Comparison of ENCODE assay signal across 9 cellular contexts in the genomic region with DNA sequence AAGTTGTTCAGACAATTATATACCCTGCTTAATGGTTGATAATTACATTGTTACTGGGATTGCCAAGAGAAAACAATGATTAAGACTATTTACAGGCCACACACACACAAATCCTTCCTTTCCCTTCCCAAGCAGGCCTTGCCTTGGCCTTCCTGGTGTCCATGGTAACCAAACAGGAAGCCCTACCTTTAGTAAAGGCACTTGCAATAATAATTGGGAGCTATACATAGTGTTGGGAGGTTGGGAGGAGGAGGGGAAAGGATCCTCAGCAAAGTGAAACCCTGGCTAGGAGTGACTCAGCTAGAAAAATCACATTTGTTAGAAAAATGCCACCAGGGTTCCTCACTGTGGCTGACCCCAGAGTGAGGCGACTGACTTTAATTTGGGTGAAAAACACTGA.
DNase-seq lines count a peak whose midpoint lies in the region; ATAC-seq lines count a peak whose summit lies in the region.
"Had no signal": no experiment of that assay in that cellular context is flagged by ENCODE, and none has a peak within 500 bp of the region (broad histone marks: within the 10 kb centered on the region; RNA-seq: fewer than 3 reads in every experiment).

No MANE protein-coding gene starts in this region.

- DNase-seq in Right ventricle myocardium superior, result no peak
- no peak for DNase-seq in Right ventricle myocardium inferior (ENCODE audit: missing footprints)
- peak; percentile 46 for DNase-seq in SW480 (ENCODE audit: low spot score)
- peak; percentile 60 for DNase-seq in iris pigment epithelial cell (ENCODE audit: low read depth)
- no peak for DNase-seq in T-helper 2 cell
- DNase-seq in stimulated activated CD4-positive, alpha-beta T cell treated with anti-CD3 and anti-CD28 coated beads, Interleukin-1b, Interleukin-23, amount 100 ng/mL, for 48 hours, result no peak
- no peak for DNase-seq in activated effector memory CD4-positive, alpha-beta T cell treated with Interleukin-2 at 50 U/mL for 16 hours
- DNase-seq: activated CD8-positive, alpha-beta T cell treated with anti-CD3 and anti-CD28 coated beads for 36 hours had no signal

- H3K27me3 Mint-ChIP-seq in stimulated activated memory B cell treated with anti-CD40 and anti-IgM and Interleukin-4, amounts not matched to agents 10 μg/mL and 1 μg/mL and 100 μg/mL, for 72 hours, result peaks cover 74% of the 10 kb centered on the region

- no peaks in the 10 kb centered on the region for H3K36me3 Mint-ChIP-seq in stimulated activated memory B cell treated with anti-CD40 and anti-IgM and Interleukin-4, amounts not matched to agents 10 μg/mL and 1 μg/mL and 100 μg/mL, for 72 hours

- ATAC-seq in Right ventricle myocardium superior (ENCODE audit: poor library complexity), result peak; percentile 32
- no peak for ATAC-seq in Right ventricle myocardium inferior
- ATAC-seq in stimulated activated memory B cell treated with anti-CD40 and anti-IgM and Interleukin-4, amounts not matched to agents 10 μg/mL and 1 μg/mL and 100 μg/mL, for 72 hours, result no peak
- ATAC-seq: activated CD8-positive, alpha-beta T cell treated with anti-CD3 and anti-CD28 coated beads for 36 hours had no signal

- no peaks in the 10 kb centered on the region for H3K9me3 Mint-ChIP-seq in stimulated activated memory B cell treated with anti-CD40 and anti-IgM and Interleukin-4, amounts not matched to agents 10 μg/mL and 1 μg/mL and 100 μg/mL, for 72 hours
- H3K9me3 Mint-ChIP-seq: activated CD8-positive, alpha-beta T cell treated with anti-CD3 and anti-CD28 coated beads for 36 hours had no signal

- no peak overlapping the region for H3K4me3 Mint-ChIP-seq in stimulated activated memory B cell treated with anti-CD40 and anti-IgM and Interleukin-4, amounts not matched to agents 10 μg/mL and 1 μg/mL and 100 μg/mL, for 72 hours
- H3K4me3 Mint-ChIP-seq: activated CD8-positive, alpha-beta T cell treated with anti-CD3 and anti-CD28 coated beads for 36 hours had no signal

- intact Hi-C loops in Right ventricle myocardium superior (cut with DNase I) (no loop called here), Right ventricle myocardium inferior (cut with DNase I) (no loop called here)

- H3K27ac Mint-ChIP-seq in stimulated activated memory B cell treated with anti-CD40 and anti-IgM and Interleukin-4, amounts not matched to agents 10 μg/mL and 1 μg/mL and 100 μg/mL, for 72 hours, result no peak overlapping the region
- H3K27ac Mint-ChIP-seq: activated CD8-positive, alpha-beta T cell treated with anti-CD3 and anti-CD28 coated beads for 36 hours had no signal

- H3K4me1 Mint-ChIP-seq in stimulated activated memory B cell treated with anti-CD40 and anti-IgM and Interleukin-4, amounts not matched to agents 10 μg/mL and 1 μg/mL and 100 μg/mL, for 72 hours, result peaks cover 5% of the 10 kb centered on the region

Comparison
In these comparisons a context has a peak if more than half of its experiments do, and no peak if none do; other contexts are left out.
1. DNase-seq: peak in SW480 (single experiment) and iris pigment epithelial cell (single experiment); none in Right ventricle myocardium superior (single experiment), Right ventricle myocardium inferior (single experiment), T-helper 2 cell (0 of 5), stimulated activated CD4-positive, alpha-beta T cell treated with anti-CD3 and anti-CD28 coated beads, Interleukin-1b, Interleukin-23, amount 100 ng/mL, for 48 hours (single experiment) and activated effector memory CD4-positive, alpha-beta T cell treated with Interleukin-2 at 50 U/mL for 16 hours (single experiment).